37 cellular contexts compared by ENCODE assay signal in the genomic region with DNA sequence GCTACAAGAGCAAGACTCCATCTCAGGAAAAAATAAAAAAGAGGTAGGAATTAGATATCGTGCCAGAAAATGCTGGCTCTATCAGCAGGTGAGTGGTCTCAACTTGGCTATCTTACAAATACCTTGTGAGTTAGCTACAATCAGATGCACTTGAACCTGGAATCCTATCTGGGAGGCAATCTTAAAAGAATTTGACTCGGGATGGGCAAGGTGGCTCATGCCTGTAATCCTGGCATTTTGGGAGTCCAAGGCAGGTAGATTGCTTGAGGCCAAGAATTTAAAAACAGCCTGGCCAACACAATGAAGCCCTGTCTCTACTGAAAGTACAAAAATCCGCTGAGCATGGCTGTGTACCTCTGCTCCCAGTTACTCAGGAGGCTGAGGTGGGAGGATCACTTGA. TPM values are rescaled to one million over a fixed set of nuclear protein-coding genes. Genes with fewer than 3 reads are reported as not detected.
DNase-seq lines count a peak whose midpoint lies in the region; ATAC-seq, FAIRE-seq and TF ChIP-seq lines count a peak whose summit lies in the region.
"Had no signal": no experiment of that assay in that cellular context is flagged by ENCODE, and none has a peak within 500 bp of the region (broad histone marks: within the 10 kb centered on the region; RNA-seq: fewer than 3 reads in every experiment).

No MANE protein-coding gene starts in this region.

- TF ChIP-seq CTCF in HepG2 (CRISPR knock-in tag; IDR thresholded peaks at IDR 0.05) (no peak), right lobe of liver (IDR thresholded peaks at IDR 0.05) (no peak)

- ATAC-seq in HepG2, result no peak
- ATAC-seq in right lobe of liver, result no peak
- ATAC-seq: A549; CD8-positive, alpha-beta T cell had no signal

- POLR2A ChIA-PET in HepG2 (lab: Yijun Ruan, JAX), result no interaction called here

- H3K14ac ChIP-seq in trophoblast cell (ENCODE audit: low read length), result no peak overlapping the region

- 23% methylated on average over 3 of the region's 3 CpGs for WGBS in HepG2 (ENCODE audit: low lambda C conversion rate)
- 21% methylated on average over 3 of the region's 3 CpGs for WGBS in right lobe of liver (ENCODE audit: insufficient coverage, low coverage, low lambda C conversion rate, missing lambda C conversion rate)
- WGBS in trophoblast cell (ENCODE audit: extremely low coverage, insufficient coverage, insufficient read length), result no CpG with 5 or more reads among the region's 3 CpGs

- TF ChIP-seq POLR2A in HepG2 (IDR thresholded peaks at IDR 0.05; ENCODE audit: insufficient read depth in 1 of 2, low read depth in 2 of 2, low read length in 2 of 2) (no peak), right lobe of liver (IDR thresholded peaks at IDR 0.05) (no peak)

- no peaks in the 10 kb centered on the region for H3K9me3 ChIP-seq in HepG2 (ENCODE audit: low read length)
- H3K9me3 ChIP-seq in right lobe of liver, result no peaks in the 10 kb centered on the region
- H3K9me3 ChIP-seq in trophoblast cell (ENCODE audit: insufficient read depth, low read depth, low read length), result peaks cover 3% of the 10 kb centered on the region
- H3K9me3 ChIP-seq: A549, BE2C, BLaER1, Caco-2 had no signal

- in situ Hi-C loops in HepG2 (cut with HindIII; ENCODE audit: extremely low pct_ligation_motif_present, low pct_unique_long_range_greater_than_20kb), result no loop called here

- H2BK5ac ChIP-seq in trophoblast cell (ENCODE audit: low read depth, low read length, poor library complexity), result no peak overlapping the region

- no peak overlapping the region for H2BK120ac ChIP-seq in trophoblast cell (ENCODE audit: insufficient read depth, low read length, poor library complexity)

- TF ChIP-seq RAD21 in HepG2 (CRISPR knock-in tag; IDR thresholded peaks at IDR 0.05), result no peak

- H3K36me3 ChIP-seq in HepG2 (replicated peaks in 1 of 2; ENCODE audit: control insufficient read depth in 1 of 2, insufficient read depth in 2 of 2, low read length in 2 of 2), result no peaks in the 10 kb centered on the region
- no peaks in the 10 kb centered on the region for H3K36me3 ChIP-seq in right lobe of liver
- H3K36me3 ChIP-seq in trophoblast cell (ENCODE audit: control insufficient read depth in 1 of 2, insufficient read depth in 2 of 2, low read length in 2 of 2), result no peaks in the 10 kb centered on the region
- H3K36me3 ChIP-seq: BE2C, BLaER1 had no signal

- H3K9ac ChIP-seq in HepG2 (ENCODE audit: insufficient read depth, low read depth, low read length), result no peak overlapping the region
- no peak overlapping the region for H3K9ac ChIP-seq in trophoblast cell (ENCODE audit: low read length)
- H3K9ac ChIP-seq: BLaER1; BLaER1 treated with 17β-estradiol and CSF1 and Interleukin-3, amounts not matched to agents 10 nM and 100 nM had no signal

- H3K23ac ChIP-seq in trophoblast cell (ENCODE audit: low read length), result no peak overlapping the region

- H3K4me1 ChIP-seq in HepG2 (ENCODE audit: insufficient read depth, low read length) (peaks cover 13% of the 10 kb centered on the region), right lobe of liver (no peaks in the 10 kb centered on the region), trophoblast cell (ENCODE audit: control insufficient read depth in 1 of 2, insufficient read depth in 2 of 2, low read length in 2 of 2) (no peaks in the 10 kb centered on the region)
- H3K4me1 ChIP-seq: A549; BE2C; BLaER1; BLaER1 treated with 17β-estradiol and CSF1 and Interleukin-3, amounts not matched to agents 10 nM and 100 nM; Caco-2 had no signal

- H4K12ac ChIP-seq in trophoblast cell (ENCODE audit: low read depth, low read length), result no peak overlapping the region

- no peaks in the 10 kb centered on the region for H4K20me1 ChIP-seq in HepG2 (ENCODE audit: insufficient read depth, low read length)
- H4K20me1 ChIP-seq: BLaER1; BLaER1 treated with 17β-estradiol and CSF1 and Interleukin-3, amounts not matched to agents 10 nM and 100 nM had no signal

- no peak overlapping the region for H3K4ac ChIP-seq in trophoblast cell (ENCODE audit: low read depth, low read length)

- no peak overlapping the region for H3K4me3 ChIP-seq in HepG2 (replicated peaks in 1 of 3; ENCODE audit: insufficient read depth in 1 of 3, low read depth in 2 of 3, low read length in 3 of 3)
- H3K4me3 ChIP-seq in right lobe of liver, result no peak overlapping the region
- H3K4me3 ChIP-seq in trophoblast cell (ENCODE audit: low read depth, low read length), result no peak overlapping the region
- H3K4me3 ChIP-seq: A549; BLaER1; BLaER1 treated with 17β-estradiol and CSF1 and Interleukin-3, amounts not matched to agents 10 nM and 100 nM had no signal

- no peak for DNase-seq in HepG2 (ENCODE audit: low spot score)
- DNase-seq in right lobe of liver, result no peak
- DNase-seq in trophoblast cell, result peak; percentile 69 to 93
- no peak for DNase-seq in GM19238 (ENCODE audit: insufficient read length, low spot score)
- DNase-seq: 8988T; ACHN; AML-193; BE2C; C1 segment of cervical spinal cord; Caco-2; Calu3; CD4-positive, alpha-beta memory T cell; CD4-positive, alpha-beta T cell; CD4-positive, CD25-positive, alpha-beta regulatory T cell; CD8-positive, alpha-beta memory T cell; CD8-positive, alpha-beta T cell; COR-L47; DMS 273 treated with DMSO at 0.1 percent for 48 hours; DMS153; DMS53; DMS79; DMS79 treated with DMSO at 0.1 percent for 48 hours; DND-41; EL had no signal

- no peak overlapping the region for H3K18ac ChIP-seq in trophoblast cell (ENCODE audit: low read length)

- no TSS peak for BruUV-seq in HepG2 (replicated peaks; lab: Mats Ljungman, UMichigan)

- H3K79me2 ChIP-seq in HepG2 (ENCODE audit: insufficient read depth, low read length) (no peaks in the 10 kb centered on the region), trophoblast cell (ENCODE audit: control insufficient read depth, insufficient read depth, low read length, poor library complexity) (no peaks in the 10 kb centered on the region)

- H3K27ac ChIP-seq in HepG2 (ENCODE audit: extremely low read length, insufficient read depth, low read length) (no peak overlapping the region), right lobe of liver (no peak overlapping the region), trophoblast cell (ENCODE audit: low read depth, low read length) (no peak overlapping the region)
- H3K27ac ChIP-seq: 22Rv1; A549; BLaER1; BLaER1 treated with 17β-estradiol and CSF1 and Interleukin-3, amounts not matched to agents 10 nM and 100 nM; C4-2B had no signal

- H2AFZ ChIP-seq in HepG2 (ENCODE audit: low read length) (no peak overlapping the region), trophoblast cell (ENCODE audit: insufficient read depth, low read length, poor library complexity) (no peak overlapping the region)

- H2BK12ac ChIP-seq in trophoblast cell (ENCODE audit: low read length), result no peak overlapping the region

- H3K4me2 ChIP-seq in HepG2 (ENCODE audit: low read depth, low read length) (peak overlapping the region; percentile 58; the same call in 1 of the 2 replicates), trophoblast cell (ENCODE audit: low read length) (no peak overlapping the region)
- H3K4me2 ChIP-seq: A549; BLaER1; BLaER1 treated with 17β-estradiol and CSF1 and Interleukin-3, amounts not matched to agents 10 nM and 100 nM had no signal

- H4K91ac ChIP-seq in trophoblast cell (ENCODE audit: low read depth, low read length), result no peak overlapping the region

- TF ChIP-seq EP300 in HepG2 (IDR thresholded peaks at IDR 0.05; ENCODE audit: low read depth in 2 of 2, low read length in 2 of 2) (no peak), HepG2 (CRISPR knock-in tag; IDR thresholded peaks at IDR 0.05; ENCODE audit: borderline replicate concordance) (no peak)

- no peaks in the 10 kb centered on the region for H3K79me1 ChIP-seq in trophoblast cell (ENCODE audit: low read length)

- H2AK5ac ChIP-seq in trophoblast cell (ENCODE audit: low read length), result no peak overlapping the region

- H3K27me3 ChIP-seq in HepG2 (ENCODE audit: control insufficient read depth in 1 of 2, insufficient read depth in 2 of 2, low read length in 2 of 2), result peaks cover 0 to 20% of the 10 kb centered on the region in 2 experiments; a peak in 2 of 5 replicates
- H3K27me3 ChIP-seq in right lobe of liver, result no peaks in the 10 kb centered on the region
- H3K27me3 ChIP-seq in trophoblast cell (ENCODE audit: insufficient read depth, low read length), result no peaks in the 10 kb centered on the region
- H3K27me3 ChIP-seq: BLaER1; BLaER1 treated with 17β-estradiol and CSF1 and Interleukin-3, amounts not matched to agents 10 nM and 100 nM had no signal

- intact Hi-C loops in HepG2 (cut with micrococcal nuclease; ENCODE audit: unreplicated experiment) (no loop called here), right lobe of liver (cut with DNase I) (no loop called here)

- CTCF ChIA-PET in HepG2 (lab: Yijun Ruan, JAX; ENCODE audit: low intra/inter-chr PET ratio, low total read pairs), result no interaction called here

- FAIRE-seq in HepG2 (lab: Jason Lieb, UNC), result no peak
- FAIRE-seq: A204.1, A549, D721Med had no signal

- no peak overlapping the region for H4K8ac ChIP-seq in trophoblast cell (ENCODE audit: low read depth, low read length)

RNA-seq across cellular contexts. Expression of a gene that starts 29.4 kb away (rescaled TPM):
- not detected in 2 replicates for total RNA-seq in HepG2 (2016; rRNA removed; fragmentation: Illumina TruSeq; extraction: Trizol)
- not detected in 2 replicates for total RNA-seq in HepG2 (2016; cell fraction: cytosol; rRNA removed; fragmentation: Illumina TruSeq; extraction: Trizol; ENCODE audit: low read depth)
- total RNA-seq in HepG2 (2016; cell fraction: insoluble cytoplasmic fraction; rRNA removed; fragmentation: Illumina TruSeq; extraction: Trizol), result not detected in 2 replicates
- not detected in 2 replicates for total RNA-seq in HepG2 (2016; cell fraction: membrane; rRNA removed; fragmentation: Illumina TruSeq; extraction: Trizol)
- total RNA-seq in HepG2 (2016; cell fraction: nucleus; rRNA removed; fragmentation: Illumina TruSeq; extraction: Trizol), result not detected in 2 replicates
- not detected in 2 replicates for polyA plus RNA-seq in HepG2 (2011; rRNA removed)
- not detected in 2 replicates for polyA plus RNA-seq in HepG2 (2011; cell fraction: cytosol; rRNA removed)
- not detected in 2 replicates for polyA plus RNA-seq in HepG2 (2011; cell fraction: nucleus; rRNA removed)
- polyA plus RNA-seq in HepG2 (2012), result not detected in 2 replicates
- 0.09 TPM in 1 of 2 replicates, not detected in the other for polyA plus RNA-seq in HepG2 (2016; cell fraction: cytosol; fragmentation: Illumina TruSeq; extraction: Trizol; ENCODE audit: low read depth)
- polyA plus RNA-seq in HepG2 (2016; cell fraction: insoluble cytoplasmic fraction; fragmentation: Illumina TruSeq; extraction: Trizol; ENCODE audit: low read depth), result not detected in 2 replicates
- polyA plus RNA-seq in HepG2 (2016; cell fraction: membrane; fragmentation: Illumina TruSeq; extraction: Trizol; ENCODE audit: low read depth), result not detected in 2 replicates
- polyA plus RNA-seq in HepG2 (2016; cell fraction: nucleus; fragmentation: Illumina TruSeq; extraction: Trizol; ENCODE audit: insufficient read depth, low read depth), result not detected in 2 replicates
- 0.05 and 0.12 TPM in 2 replicates for polyA minus RNA-seq in HepG2 (2011; rRNA and poly(A)+ RNA removed; ENCODE audit: low replicate concordance)
- not detected in 2 replicates for polyA minus RNA-seq in HepG2 (2011; cell fraction: cytosol; rRNA and poly(A)+ RNA removed)
- not detected in 2 replicates for polyA minus RNA-seq in HepG2 (2011; cell fraction: nucleus; rRNA and poly(A)+ RNA removed)
- total RNA-seq in right lobe of liver, result under 1 TPM in 5 of 6 experiments, not detected in 1; 0.18 to 0.81 (median 0.42) TPM
- 3.4 and 3.7 TPM in 2 replicates for polyA plus RNA-seq in trophoblast cell (2013)
- total RNA-seq: A172 had no signal
- polyA plus RNA-seq: BJ had no signal

RNA-seq across cellular contexts. Expression of a gene that starts 42.5 kb away (rescaled TPM):
- total RNA-seq in HepG2 (2016; rRNA removed; fragmentation: Illumina TruSeq; extraction: Trizol), result not detected in 2 replicates
- not detected in 2 replicates for total RNA-seq in HepG2 (2016; cell fraction: cytosol; rRNA removed; fragmentation: Illumina TruSeq; extraction: Trizol; ENCODE audit: low read depth)
- total RNA-seq in HepG2 (2016; cell fraction: insoluble cytoplasmic fraction; rRNA removed; fragmentation: Illumina TruSeq; extraction: Trizol), result not detected in 2 replicates
- total RNA-seq in HepG2 (2016; cell fraction: membrane; rRNA removed; fragmentation: Illumina TruSeq; extraction: Trizol), result not detected in 2 replicates
- total RNA-seq in HepG2 (2016; cell fraction: nucleus; rRNA removed; fragmentation: Illumina TruSeq; extraction: Trizol), result not detected in 2 replicates
- 0.05 and 0.08 TPM in 2 replicates for polyA plus RNA-seq in HepG2 (2011; rRNA removed)
- polyA plus RNA-seq in HepG2 (2011; cell fraction: cytosol; rRNA removed), result 0.03 TPM in 1 of 2 replicates, not detected in the other
- 0.05 TPM in 1 of 2 replicates, not detected in the other for polyA plus RNA-seq in HepG2 (2011; cell fraction: nucleus; rRNA removed)
- polyA plus RNA-seq in HepG2 (2012), result 0.13 TPM in 1 of 2 replicates, not detected in the other
- polyA plus RNA-seq in HepG2 (2016; cell fraction: cytosol; fragmentation: Illumina TruSeq; extraction: Trizol; ENCODE audit: low read depth), result not detected in 2 replicates
- polyA plus RNA-seq in HepG2 (2016; cell fraction: insoluble cytoplasmic fraction; fragmentation: Illumina TruSeq; extraction: Trizol; ENCODE audit: low read depth), result not detected in 2 replicates
- not detected in 2 replicates for polyA plus RNA-seq in HepG2 (2016; cell fraction: membrane; fragmentation: Illumina TruSeq; extraction: Trizol; ENCODE audit: low read depth)
- polyA plus RNA-seq in HepG2 (2016; cell fraction: nucleus; fragmentation: Illumina TruSeq; extraction: Trizol; ENCODE audit: insufficient read depth, low read depth), result not detected in 2 replicates
- 0.30 and 0.75 TPM in 2 replicates for polyA minus RNA-seq in HepG2 (2011; rRNA and poly(A)+ RNA removed; ENCODE audit: low replicate concordance)
- not detected in 2 replicates for polyA minus RNA-seq in HepG2 (2011; cell fraction: cytosol; rRNA and poly(A)+ RNA removed)
- polyA minus RNA-seq in HepG2 (2011; cell fraction: nucleus; rRNA and poly(A)+ RNA removed), result not detected in 2 replicates
- under 1 TPM in 2 of 6 experiments, not detected in 4; 0.33 to 0.42 TPM for total RNA-seq in right lobe of liver
- polyA plus RNA-seq in trophoblast cell (2013), result 1.3 and 1.4 TPM in 2 replicates
- total RNA-seq: A673; Caco-2; CD8-positive, alpha-beta memory T cell had no signal
- polyA plus RNA-seq: AG04450; BJ; CD4-positive, alpha-beta memory T cell; CD4-positive, CD25-positive, alpha-beta regulatory T cell had no signal

RNA-seq across cellular contexts. Expression of a gene that starts 48.2 kb away (rescaled TPM):
- total RNA-seq in HepG2 (2016; rRNA removed; fragmentation: Illumina TruSeq; extraction: Trizol) (not detected in 2 replicates), right lobe of liver (not detected)
- not detected in 2 replicates for total RNA-seq in HepG2 (2016; cell fraction: cytosol; rRNA removed; fragmentation: Illumina TruSeq; extraction: Trizol; ENCODE audit: low read depth)
- not detected in 2 replicates for total RNA-seq in HepG2 (2016; cell fraction: insoluble cytoplasmic fraction; rRNA removed; fragmentation: Illumina TruSeq; extraction: Trizol)
- total RNA-seq in HepG2 (2016; cell fraction: membrane; rRNA removed; fragmentation: Illumina TruSeq; extraction: Trizol), result not detected in 2 replicates
- total RNA-seq in HepG2 (2016; cell fraction: nucleus; rRNA removed; fragmentation: Illumina TruSeq; extraction: Trizol), result not detected in 2 replicates
- not detected in 2 replicates for polyA plus RNA-seq in HepG2 (2011; rRNA removed)
- not detected in 2 replicates for polyA plus RNA-seq in HepG2 (2011; cell fraction: cytosol; rRNA removed)
- polyA plus RNA-seq in HepG2 (2011; cell fraction: nucleus; rRNA removed), result not detected in 2 replicates
- polyA plus RNA-seq in HepG2 (2012), result not detected in 2 replicates
- not detected in 2 replicates for polyA plus RNA-seq in HepG2 (2016; cell fraction: cytosol; fragmentation: Illumina TruSeq; extraction: Trizol; ENCODE audit: low read depth)
- polyA plus RNA-seq in HepG2 (2016; cell fraction: insoluble cytoplasmic fraction; fragmentation: Illumina TruSeq; extraction: Trizol; ENCODE audit: low read depth), result not detected in 2 replicates
- not detected in 2 replicates for polyA plus RNA-seq in HepG2 (2016; cell fraction: membrane; fragmentation: Illumina TruSeq; extraction: Trizol; ENCODE audit: low read depth)
- not detected in 2 replicates for polyA plus RNA-seq in HepG2 (2016; cell fraction: nucleus; fragmentation: Illumina TruSeq; extraction: Trizol; ENCODE audit: insufficient read depth, low read depth)
- polyA minus RNA-seq in HepG2 (2011; rRNA and poly(A)+ RNA removed; ENCODE audit: low replicate concordance), result 0.09 TPM in 1 of 2 replicates, not detected in the other
- not detected in 2 replicates for polyA minus RNA-seq in HepG2 (2011; cell fraction: cytosol; rRNA and poly(A)+ RNA removed)
- polyA minus RNA-seq in HepG2 (2011; cell fraction: nucleus; rRNA and poly(A)+ RNA removed), result not detected in 2 replicates
- polyA plus RNA-seq in trophoblast cell (2013), result 29.3 and 33.1 TPM in 2 replicates
- total RNA-seq: A172; A673; Calu3; CD4-positive, alpha-beta memory T cell; CD4-positive, alpha-beta T cell; CD4-positive, CD25-positive, alpha-beta regulatory T cell; CD8-positive, alpha-beta memory T cell; CD8-positive, alpha-beta T cell; Daoy had no signal
- polyA plus RNA-seq: A549; AG04450; BJ; CD14-positive monocyte; CD4-positive, alpha-beta memory T cell; CD4-positive, CD25-positive, alpha-beta regulatory T cell; CD8-positive, alpha-beta memory T cell had no signal

Comparison
In these comparisons a context has a peak if more than half of its experiments do, and no peak if none do; other contexts are left out.
1. DNase-seq: peak in trophoblast cell (2 of 2); none in HepG2 (single experiment), right lobe of liver (0 of 3) and GM19238 (single experiment).